ENCODE assay signal across 28 cellular contexts in the genomic region with DNA sequence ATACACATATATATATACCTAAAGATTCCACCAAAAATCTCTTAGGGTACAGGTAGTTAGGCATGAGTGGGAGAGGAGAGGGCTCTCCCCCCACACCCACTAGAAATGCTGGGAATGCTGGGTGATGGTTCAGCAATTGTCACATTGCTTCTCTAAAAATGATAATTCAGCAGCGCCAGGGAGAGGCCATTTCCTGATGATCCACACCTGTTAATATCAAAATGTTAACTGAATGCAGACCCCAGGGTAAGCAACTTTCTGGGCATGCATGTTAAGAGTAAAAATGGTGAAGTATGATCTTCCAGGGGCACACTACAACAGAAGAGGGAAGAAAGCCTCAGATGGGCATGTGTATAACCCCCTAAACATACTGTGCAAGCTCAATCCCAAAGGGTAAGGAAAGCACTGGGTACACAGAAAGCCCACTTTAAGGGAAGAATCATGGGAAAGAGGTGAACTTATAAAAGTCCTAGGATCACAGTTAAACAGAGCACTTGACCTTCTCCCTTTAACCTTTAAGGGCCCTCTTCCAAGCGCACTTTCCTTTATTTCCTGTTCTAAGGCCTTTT.
"Had no signal": no experiment of that assay in that cellular context is flagged by ENCODE, and none has a peak within 500 bp of the region (broad histone marks: within the 10 kb centered on the region; RNA-seq: fewer than 3 reads in every experiment).

No MANE protein-coding gene starts in this region.

- H3K27ac ChIP-seq: stomach, suprapubic skin, testis, thoracic aorta, thyroid gland, tibial artery, tibial nerve, transverse colon, upper lobe of left lung, upper lobe of right lung, uterus, vagina had no signal

- H3K4me1 ChIP-seq: stomach, suprapubic skin, testis, thyroid gland, tibial artery, tibial nerve, transverse colon, upper lobe of left lung, upper lobe of right lung, uterus, vagina had no signal

- H3K4me1 Mint-ChIP-seq: stimulated activated naive CD8-positive, alpha-beta T cell treated with anti-CD3 and anti-CD28 coated beads, Interleukin-15, amount 100 ng/mL, for 72 hours had no signal

- H3K27ac Mint-ChIP-seq: stimulated activated memory B cell treated with anti-CD40 and anti-IgM and Interleukin-4, amounts not matched to agents 10 μg/mL and 1 μg/mL and 100 μg/mL, for 72 hours; stimulated activated naive B cell treated with anti-CD40 and anti-IgM and Interleukin-4, amounts not matched to agents 10 μg/mL and 1 μg/mL and 100 μg/mL, for 72 hours; stimulated activated naive CD8-positive, alpha-beta T cell treated with anti-CD3 and anti-CD28 coated beads, Interleukin-15, amount 100 ng/mL, for 72 hours; stimulated activated naive CD8-positive, alpha-beta T cell treated with anti-CD3 and anti-CD28 coated beads, Interleukin-15, Interleukin-2, amounts not matched to agents 100 ng/mL and 50 ng/mL, for 24 hours; type B pancreatic cell had no signal

- H3K9me3 ChIP-seq: suprapubic skin, testis, thyroid gland, uterus, vagina had no signal

- H3K27me3 ChIP-seq: stomach, suprapubic skin, testis, thyroid gland, tibial nerve, transverse colon, upper lobe of left lung, upper lobe of right lung, uterus, vagina had no signal

- H3K36me3 Mint-ChIP-seq: type B pancreatic cell had no signal

- H3K4me3 ChIP-seq: stomach, suprapubic skin, testis, thoracic aorta, thyroid gland, tibial artery, tibial nerve, transverse colon, upper lobe of left lung, upper lobe of right lung, uterus, vagina had no signal

- H3K36me3 ChIP-seq: stomach, suprapubic skin, thoracic aorta, thyroid gland, tibial artery, tibial nerve, transverse colon, upper lobe of left lung, upper lobe of right lung, uterus, vagina had no signal

- ATAC-seq: stimulated activated memory B cell treated with anti-CD40 and anti-IgM and Interleukin-4, amounts not matched to agents 10 μg/mL and 1 μg/mL and 100 μg/mL, for 72 hours; stimulated activated naive B cell treated with anti-CD40 and anti-IgM and Interleukin-4, amounts not matched to agents 10 μg/mL and 1 μg/mL and 100 μg/mL, for 72 hours; stimulated activated naive CD8-positive, alpha-beta T cell treated with anti-CD3 and anti-CD28 coated beads, Interleukin-15, amount 100 ng/mL, for 72 hours; stimulated activated naive CD8-positive, alpha-beta T cell treated with anti-CD3 and anti-CD28 coated beads, Interleukin-15, Interleukin-2, amounts not matched to agents 100 U/mL and 50 U/mL, for 24 hours; upper lobe of right lung had no signal

- DNase-seq: stimulated activated CD4-positive, alpha-beta T cell treated with anti-CD3 and anti-CD28 coated beads, Interleukin-1b, Interleukin-23, amount 100 ng/mL, for 48 hours; stimulated activated CD4-positive, alpha-beta T cell treated with anti-CD3 and anti-CD28 coated beads, Interleukin-2, amount 100 ng/mL, for 24 hours; stimulated activated CD4-positive, alpha-beta T cell treated with anti-CD3 and anti-CD28 coated beads, Interleukin-2, amount 100 ng/mL, for 48 hours; stimulated activated CD4-positive, alpha-beta T cell treated with anti-CD3 and anti-CD28 coated beads, Interleukin-4, amount 100 ng/mL, for 1 hour; stimulated activated CD4-positive, alpha-beta T cell treated with anti-CD3 and anti-CD28 coated beads, Interleukin-4, amount 100 ng/mL, for 24 hours; stimulated activated CD4-positive, alpha-beta T cell treated with anti-CD3 and anti-CD28 coated beads, Interleukin-4, amount 100 ng/mL, for 4 hours; stimulated activated CD8-positive, alpha-beta memory T cell treated with anti-CD3 and anti-CD28 coated beads, Interleukin-4, amount 100 ng/mL, for 48 hours; stimulated activated naive B cell treated with anti-CD40 and anti-IgM and Interleukin-4, amounts not matched to agents 10 μg/mL and 1 μg/mL and 100 μg/mL, for 72 hours; stimulated activated naive CD4-positive, alpha-beta T cell treated with Interleukin-2 at 50 U/mL for 16 hours; stimulated activated naive CD8-positive, alpha-beta T cell treated with anti-CD3 and anti-CD28 coated beads, Interleukin-15, amount 100 ng/mL, for 72 hours; stimulated activated naive CD8-positive, alpha-beta T cell treated with anti-CD3 and anti-CD28 coated beads, Interleukin-15, Interleukin-2, amounts not matched to agents 100 U/mL and 50 U/mL, for 24 hours; stomach; substantia nigra; testis; thyroid gland; tibial artery; transverse colon; trophoblast cell; upper lobe of left lung; upper lobe of right lung; uterus had no signal

- H3K4me3 Mint-ChIP-seq: stimulated activated memory B cell treated with anti-CD40 and anti-IgM and Interleukin-4, amounts not matched to agents 10 μg/mL and 1 μg/mL and 100 μg/mL, for 72 hours; stimulated activated naive B cell treated with anti-CD40 and anti-IgM and Interleukin-4, amounts not matched to agents 10 μg/mL and 1 μg/mL and 100 μg/mL, for 72 hours; stimulated activated naive CD8-positive, alpha-beta T cell treated with anti-CD3 and anti-CD28 coated beads, Interleukin-15, amount 100 ng/mL, for 72 hours; stimulated activated naive CD8-positive, alpha-beta T cell treated with anti-CD3 and anti-CD28 coated beads, Interleukin-15, Interleukin-2, amounts not matched to agents 100 ng/mL and 50 ng/mL, for 24 hours; type B pancreatic cell had no signal
